ENCODE assay signal across 28 cellular contexts in genomic region chr5:135089912-135090311, GRCh38. TPM values are rescaled to one million over a fixed set of nuclear protein-coding genes. Genes with fewer than 3 reads are reported as not detected.
"Had no signal": no experiment of that assay in that cellular context is flagged by ENCODE, and none has a peak within 500 bp of the region (broad histone marks: within the 10 kb centered on the region; RNA-seq: fewer than 3 reads in every experiment).

No MANE protein-coding gene starts in this region.

- H3K9me3 Mint-ChIP-seq: effector memory CD8-positive, alpha-beta T cell; endodermal cell; memory B cell had no signal

- H3K36me3 ChIP-seq: colonic mucosa, esophagus squamous epithelium, gastrocnemius medialis, heart right ventricle, left lung, lower lobe of right lung had no signal

- H3K4me1 ChIP-seq: colonic mucosa, gastrocnemius medialis, heart right ventricle, left lung, lower lobe of right lung had no signal

- H3K27ac Mint-ChIP-seq: dendritic cell treated with granulocyte-macrophage colony-stimulating factor and Interleukin-4, amounts not matched to agents 40 ng/mL and 50 ng/mL, for 4 days; effector memory CD8-positive, alpha-beta T cell; endodermal cell; memory B cell had no signal

- H3K27ac ChIP-seq: colonic mucosa, epithelial cell of prostate, gastrocnemius medialis, heart right ventricle, left lung, lower lobe of right lung had no signal

- H3K27me3 ChIP-seq: colonic mucosa, gastrocnemius medialis had no signal

- H3K4me3 ChIP-seq: colonic mucosa, esophagus squamous epithelium, gastrocnemius medialis, heart right ventricle, left lung, lower lobe of right lung had no signal

- H3K9me3 ChIP-seq: colonic mucosa, esophagus squamous epithelium, gastrocnemius medialis, heart right ventricle, left lung, lower lobe of right lung had no signal

- H3K4me3 Mint-ChIP-seq: dendritic cell treated with granulocyte-macrophage colony-stimulating factor and Interleukin-4, amounts not matched to agents 40 ng/mL and 50 ng/mL, for 4 days; effector memory CD8-positive, alpha-beta T cell; endodermal cell; memory B cell; naive B cell had no signal

- DNase-seq: colonic mucosa; cortex of kidney; effector CD8-positive, alpha-beta T cell; effector memory CD8-positive, alpha-beta T cell; endodermal cell; erythroblast; esophagus squamous epithelium; foreskin fibroblast; foreskin melanocyte; gastrocnemius medialis; glutamatergic neuron; heart right ventricle; hippocampal formation; left cardiac atrium; left lung; left ventricle myocardium superior; lower lobe of right lung; mesendoderm; midbrain; naive B cell had no signal

RNA-seq across cellular contexts. Expression of gene PITX1, which starts 55.9 kb away (rescaled TPM):
- total RNA-seq: dermis microvascular lymphatic vessel endothelial cell, glomerular endothelial cell, kidney epithelial cell, left cardiac atrium, left ventricle myocardium superior, lung microvascular endothelial cell, mononuclear cell had no signal
